ENCODE assay signal across 31 cellular contexts in the genomic region with DNA sequence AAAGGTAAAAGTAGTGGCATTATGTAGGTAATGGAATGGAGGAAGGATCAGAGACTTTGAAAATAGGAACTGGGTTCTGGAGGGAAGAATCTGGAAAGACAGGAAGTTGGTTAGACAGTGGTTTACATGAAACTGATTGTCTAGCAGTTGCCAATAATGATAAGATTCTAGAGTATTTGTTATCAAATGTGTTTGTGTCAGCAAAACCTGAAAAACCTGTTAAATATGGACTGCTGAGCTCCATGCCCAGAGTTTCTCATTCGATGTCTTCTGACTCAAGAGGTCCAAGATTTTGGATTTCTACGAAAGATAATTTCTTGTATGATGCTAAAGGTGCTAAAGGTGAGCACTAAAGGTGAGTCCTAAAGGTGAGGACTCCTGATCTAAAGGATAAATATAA.
"Had no signal": no experiment of that assay in that cellular context is flagged by ENCODE, and none has a peak within 500 bp of the region (broad histone marks: within the 10 kb centered on the region; RNA-seq: fewer than 3 reads in every experiment).

No MANE protein-coding gene starts in this region.

- H3K4me3 ChIP-seq: ascending aorta, cardiac muscle cell had no signal

- FAIRE-seq: bronchial epithelial cell had no signal

- DNase-seq: activated CD4-positive, alpha-beta memory T cell treated with anti-CD3 and anti-CD28 coated beads, Interleukin-2, amount 10 ng/mL, durations not matched to agents 7 days and 5 days; activated CD4-positive, alpha-beta T cell treated with anti-CD3 and anti-CD28 coated beads for 1 hour; activated CD4-positive, alpha-beta T cell treated with anti-CD3 and anti-CD28 coated beads for 36 hours; activated CD4-positive, alpha-beta T cell treated with anti-CD3 and anti-CD28 coated beads for 48 hours; activated CD4-positive, alpha-beta T cell treated with anti-CD3 and anti-CD28 coated beads, Interleukin-2, amount 10 ng/mL, durations not matched to agents 7 days and 5 days; activated CD4-positive, alpha-beta T cell treated with anti-CD3 and anti-CD28 coated beads, Interleukin-2, amount 50 U/mL, for 48 hours; activated CD4-positive, CD25-positive, alpha-beta regulatory T cell; activated CD8-positive, alpha-beta memory T cell treated with anti-CD3 and anti-CD28 coated beads for 24 hours; activated CD8-positive, alpha-beta memory T cell treated with anti-CD3 and anti-CD28 coated beads, Interleukin-2, amount 10 ng/mL, durations not matched to agents 7 days and 5 days; activated CD8-positive, alpha-beta memory T cell treated with anti-CD3 and anti-CD28 coated beads, Interleukin-2, amount 50 U/mL, for 48 hours; activated CD8-positive, alpha-beta T cell treated with anti-CD3 and anti-CD28 coated beads, Interleukin-2, amount 10 ng/mL, durations not matched to agents 7 days and 5 days; activated effector memory CD4-positive, alpha-beta T cell treated with Interleukin-2 at 50 U/mL for 16 hours; activated gamma-delta T cell; activated naive CD4-positive, alpha-beta T cell treated with anti-CD3 and anti-CD28 coated beads, Interleukin-2, amount 10 ng/mL, durations not matched to agents 7 days and 5 days; activated naive CD4-positive, alpha-beta T cell treated with Interleukin-2 at 50 U/mL for 16 hours; activated naive CD8-positive, alpha-beta T cell treated with anti-CD3 and anti-CD28 coated beads, Interleukin-2, amount 10 ng/mL, durations not matched to agents 7 days and 5 days; activated naive CD8-positive, alpha-beta T cell treated with anti-CD3 and anti-CD28 coated beads, Interleukin-2, amount 50 U/mL, for 24 hours; activated T-cell treated with anti-CD3 and anti-CD28 coated beads, Interleukin-2, amount 50 U/mL, for 24 hours; activated T-cell treated with anti-CD3 and anti-CD28 coated beads, Interleukin-2, amount 50 U/mL, for 48 hours; amygdala; anterior cingulate cortex; caudate nucleus; cerebellar nuclear complex; T-helper 2 cell; T-helper 9 cell; WERI-Rb-1 had no signal

- ATAC-seq: activated CD4-positive, alpha-beta T cell treated with anti-CD3 and anti-CD28 coated beads for 36 hours; activated CD4-positive, CD25-positive, alpha-beta regulatory T cell treated with anti-CD3 and anti-CD28 coated beads, Interleukin-2, amount 50 U/mL, for 24 hours; activated CD8-positive, alpha-beta memory T cell treated with anti-CD3 and anti-CD28 coated beads, Interleukin-2, amount 10 ng/mL, durations not matched to agents 7 days and 5 days; activated CD8-positive, alpha-beta T cell treated with anti-CD3 and anti-CD28 coated beads, Interleukin-2, amount 10 ng/mL, durations not matched to agents 7 days and 5 days; activated naive CD8-positive, alpha-beta T cell treated with anti-CD3 and anti-CD28 coated beads, Interleukin-2, amount 50 U/mL, for 24 hours; WTC11 had no signal

- H3K27ac ChIP-seq: ascending aorta, cardiac muscle cell, WERI-Rb-1 had no signal

- H3K4me1 ChIP-seq: ascending aorta had no signal

- H3K36me3 ChIP-seq: ascending aorta, cardiac muscle cell, WERI-Rb-1 had no signal

- H3K27me3 ChIP-seq: ascending aorta, cardiac muscle cell had no signal
